1 cellular context compared by ENCODE assay signal in genomic region chr13:44364601-44365000, GRCh38.
TF ChIP-seq lines count a peak whose summit lies in the region.

No MANE protein-coding gene starts in this region.

TF ChIP-seq in HepG2, 621 proteins besides CTCF, POLR2A, EP300 and RAD21 (continued from another document and continues in another):
- no peak for TF ChIP-seq REST (IDR thresholded peaks at IDR 0.05; ENCODE audit: borderline replicate concordance in 1 of 2, low read depth in 1 of 2, low read length in 2 of 2)
- TF ChIP-seq IKZF1 (IDR thresholded peaks at IDR 0.05), result no peak
- peak; percentile 71 to 90 for TF ChIP-seq NR2F1 (CRISPR knock-in tag; IDR thresholded peaks at IDR 0.05)
- no peak for TF ChIP-seq ZNF143 (CRISPR knock-in tag; IDR thresholded peaks at IDR 0.05)
- TF ChIP-seq HNRNPK (IDR thresholded peaks at IDR 0.05; ENCODE audit: low read depth, low read length, poor library complexity, severe bottlenecking), result no peak
- TF ChIP-seq REPIN1 (CRISPR knock-in tag; IDR thresholded peaks at IDR 0.05; ENCODE audit: borderline replicate concordance, low read depth), result no peak
- no peak for TF ChIP-seq ZNF839 (CRISPR knock-in tag; IDR thresholded peaks at IDR 0.05; ENCODE audit: borderline replicate concordance)
- TF ChIP-seq ZNF816 (CRISPR knock-in tag; IDR thresholded peaks at IDR 0.05; ENCODE audit: borderline replicate concordance), result no peak
- TF ChIP-seq SNAI1 (CRISPR knock-in tag; IDR thresholded peaks at IDR 0.05; ENCODE audit: borderline replicate concordance), result no peak
- TF ChIP-seq PHF21A (CRISPR knock-in tag; IDR thresholded peaks at IDR 0.05), result 0 out of 2 replicates have a peak, but pooled peaks have one; percentile 34
- TF ChIP-seq, protein P1, sequence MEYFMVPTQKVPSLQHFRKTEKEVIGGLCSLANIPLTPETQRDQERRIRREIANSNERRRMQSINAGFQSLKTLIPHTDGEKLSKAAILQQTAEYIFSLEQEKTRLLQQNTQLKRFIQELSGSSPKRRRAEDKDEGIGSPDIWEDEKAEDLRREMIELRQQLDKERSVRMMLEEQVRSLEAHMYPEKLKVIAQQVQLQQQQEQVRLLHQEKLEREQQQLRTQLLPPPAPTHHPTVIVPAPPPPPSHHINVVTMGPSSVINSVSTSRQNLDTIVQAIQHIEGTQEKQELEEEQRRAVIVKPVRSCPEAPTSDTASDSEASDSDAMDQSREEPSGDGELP (IDR thresholded peaks at IDR 0.05; ENCODE audit: borderline replicate concordance, low read depth), result no peak
- TF ChIP-seq SMYD3 (CRISPR knock-in tag; IDR thresholded peaks at IDR 0.05), result no peak
- no peak for TF ChIP-seq RAD51 (IDR thresholded peaks at IDR 0.05; ENCODE audit: borderline replicate concordance)
- TF ChIP-seq ELF1 (CRISPR knock-in tag; IDR thresholded peaks at IDR 0.05), result no peak
- TF ChIP-seq ZNF646 (CRISPR knock-in tag; IDR thresholded peaks at IDR 0.05), result no peak
- TF ChIP-seq ZNF232 (CRISPR knock-in tag; IDR thresholded peaks at IDR 0.05; ENCODE audit: borderline replicate concordance), result no peak
- no peak for TF ChIP-seq NFKB2 (CRISPR knock-in tag; IDR thresholded peaks at IDR 0.05; ENCODE audit: borderline replicate concordance)
- TF ChIP-seq ZNF550 (CRISPR knock-in tag; IDR thresholded peaks at IDR 0.05; ENCODE audit: borderline replicate concordance), result no peak
- no peak for TF ChIP-seq HINFP (CRISPR knock-in tag; IDR thresholded peaks at IDR 0.05; ENCODE audit: low read depth)
- TF ChIP-seq, protein P2, sequence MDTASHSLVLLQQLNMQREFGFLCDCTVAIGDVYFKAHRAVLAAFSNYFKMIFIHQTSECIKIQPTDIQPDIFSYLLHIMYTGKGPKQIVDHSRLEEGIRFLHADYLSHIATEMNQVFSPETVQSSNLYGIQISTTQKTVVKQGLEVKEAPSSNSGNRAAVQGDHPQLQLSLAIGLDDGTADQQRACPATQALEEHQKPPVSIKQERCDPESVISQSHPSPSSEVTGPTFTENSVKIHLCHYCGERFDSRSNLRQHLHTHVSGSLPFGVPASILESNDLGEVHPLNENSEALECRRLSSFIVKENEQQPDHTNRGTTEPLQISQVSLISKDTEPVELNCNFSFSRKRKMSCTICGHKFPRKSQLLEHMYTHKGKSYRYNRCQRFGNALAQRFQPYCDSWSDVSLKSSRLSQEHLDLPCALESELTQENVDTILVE (CRISPR knock-in tag; IDR thresholded peaks at IDR 0.05), result no peak
- TF ChIP-seq ZNF230 (CRISPR knock-in tag; IDR thresholded peaks at IDR 0.05), result no peak
- TF ChIP-seq XRCC5 (optimal IDR thresholded peaks at IDR 0.05; ENCODE audit: low read length), result no peak
- no peak for TF ChIP-seq SIX1 (CRISPR knock-in tag; IDR thresholded peaks at IDR 0.05; ENCODE audit: borderline replicate concordance)
- no peak for TF ChIP-seq BORCS8-MEF2B (CRISPR knock-in tag; IDR thresholded peaks at IDR 0.05)
- TF ChIP-seq GATAD2A (CRISPR knock-in tag; IDR thresholded peaks at IDR 0.05), result peak; percentile 44; the same call in 1 of the 2 replicates
- no peak for TF ChIP-seq HOXA5 (CRISPR knock-in tag; IDR thresholded peaks at IDR 0.05)
- TF ChIP-seq JDP2 (CRISPR knock-in tag; IDR thresholded peaks at IDR 0.05; ENCODE audit: borderline replicate concordance), result no peak
- TF ChIP-seq IKZF5 (CRISPR knock-in tag; IDR thresholded peaks at IDR 0.05), result peak; percentile 29; the same call in 1 of the 2 replicates
- TF ChIP-seq ZNF431 (CRISPR knock-in tag; IDR thresholded peaks at IDR 0.05; ENCODE audit: borderline replicate concordance, low read depth), result no peak
- no peak for TF ChIP-seq KLF6 (CRISPR knock-in tag; IDR thresholded peaks at IDR 0.05)
- no peak for TF ChIP-seq ZNF33A (CRISPR knock-in tag; IDR thresholded peaks at IDR 0.05; ENCODE audit: borderline replicate concordance)
- TF ChIP-seq NKX3-1 (CRISPR knock-in tag; IDR thresholded peaks at IDR 0.05), result no peak
- no peak for TF ChIP-seq PHF5A (CRISPR knock-in tag; IDR thresholded peaks at IDR 0.05; ENCODE audit: low read depth, unreplicated experiment)
- TF ChIP-seq ZNF430 (CRISPR knock-in tag; IDR thresholded peaks at IDR 0.05), result no peak
- TF ChIP-seq ARNT2 (CRISPR knock-in tag; IDR thresholded peaks at IDR 0.05; ENCODE audit: low read depth), result no peak
- 0 out of 2 replicates have a peak, but pooled peaks have one; percentile 24 for TF ChIP-seq ZNF24 (IDR thresholded peaks at IDR 0.05)
- no peak for TF ChIP-seq MXI1 (IDR thresholded peaks at IDR 0.05; ENCODE audit: borderline replicate concordance, low read depth, low read length)
- no peak for TF ChIP-seq ZBTB8A (CRISPR knock-in tag; IDR thresholded peaks at IDR 0.05; ENCODE audit: borderline replicate concordance, low read depth)
- no peak for TF ChIP-seq ZNF101 (CRISPR knock-in tag; IDR thresholded peaks at IDR 0.05; ENCODE audit: borderline replicate concordance, low read depth)
- TF ChIP-seq SCMH1 (CRISPR knock-in tag; IDR thresholded peaks at IDR 0.05; ENCODE audit: borderline replicate concordance), result no peak
- TF ChIP-seq MTA3 (CRISPR knock-in tag; IDR thresholded peaks at IDR 0.05), result no peak
- TF ChIP-seq CHD4 (IDR thresholded peaks at IDR 0.05; ENCODE audit: borderline replicate concordance, low read length), result no peak
- no peak for TF ChIP-seq ZNF704 (CRISPR knock-in tag; IDR thresholded peaks at IDR 0.05; ENCODE audit: borderline replicate concordance)
- TF ChIP-seq ZFX (CRISPR knock-in tag; IDR thresholded peaks at IDR 0.05; ENCODE audit: low read depth), result no peak
- TF ChIP-seq, protein P3, sequence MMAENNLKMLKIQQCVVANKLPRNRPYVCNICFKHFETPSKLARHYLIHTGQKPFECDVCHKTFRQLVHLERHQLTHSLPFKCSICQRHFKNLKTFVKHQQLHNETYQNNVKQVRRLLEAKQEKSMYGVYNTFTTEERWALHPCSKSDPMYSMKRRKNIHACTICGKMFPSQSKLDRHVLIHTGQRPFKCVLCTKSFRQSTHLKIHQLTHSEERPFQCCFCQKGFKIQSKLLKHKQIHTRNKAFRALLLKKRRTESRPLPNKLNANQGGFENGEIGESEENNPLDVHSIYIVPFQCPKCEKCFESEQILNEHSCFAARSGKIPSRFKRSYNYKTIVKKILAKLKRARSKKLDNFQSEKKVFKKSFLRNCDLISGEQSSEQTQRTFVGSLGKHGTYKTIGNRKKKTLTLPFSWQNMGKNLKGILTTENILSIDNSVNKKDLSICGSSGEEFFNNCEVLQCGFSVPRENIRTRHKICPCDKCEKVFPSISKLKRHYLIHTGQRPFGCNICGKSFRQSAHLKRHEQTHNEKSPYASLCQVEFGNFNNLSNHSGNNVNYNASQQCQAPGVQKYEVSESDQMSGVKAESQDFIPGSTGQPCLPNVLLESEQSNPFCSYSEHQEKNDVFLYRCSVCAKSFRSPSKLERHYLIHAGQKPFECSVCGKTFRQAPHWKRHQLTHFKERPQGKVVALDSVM (CRISPR knock-in tag; IDR thresholded peaks at IDR 0.05), result no peak
